ENCODE assay signal across 21 cellular contexts in the genomic region with DNA sequence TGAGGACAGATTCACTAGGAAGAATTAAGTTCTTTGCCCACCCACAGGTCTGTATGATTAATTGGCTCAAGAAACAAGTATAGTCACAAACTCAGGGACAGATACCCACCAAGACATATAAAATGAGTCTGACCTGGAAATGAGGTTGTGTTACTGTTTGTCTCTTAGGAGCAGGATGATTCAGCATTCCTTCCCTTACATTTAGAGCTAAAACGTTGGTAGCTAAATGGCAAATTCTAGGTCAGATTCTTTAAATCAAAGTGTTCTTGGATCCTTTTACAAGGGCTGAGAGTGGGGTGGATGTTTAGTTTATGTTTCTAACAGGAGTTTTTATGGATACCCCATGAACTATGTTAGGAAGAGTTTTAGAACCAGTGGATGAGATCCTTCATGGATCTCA. TPM values are rescaled to one million over a fixed set of nuclear protein-coding genes. Genes with fewer than 3 reads are reported as not detected.
A peak's percentile ranks its signal among the peaks of the same experiment; 100 is the strongest.
DNase-seq lines count a peak whose midpoint lies in the region; ATAC-seq, FAIRE-seq and TF ChIP-seq lines count a peak whose summit lies in the region.
"Had no signal": no experiment of that assay in that cellular context is flagged by ENCODE, and none has a peak within 500 bp of the region (broad histone marks: within the 10 kb centered on the region; RNA-seq: fewer than 3 reads in every experiment).

No MANE protein-coding gene starts in this region.

- H3K4me3 ChIP-seq in AG10803 (ENCODE audit: low read length) (no peak overlapping the region), K562 (no peak overlapping the region), mesendoderm (ENCODE audit: low read length) (no peak overlapping the region)
- H3K4me3 ChIP-seq: esophagus squamous epithelium, hepatocyte, neural progenitor cell had no signal

- TF ChIP-seq POLR2A in K562 (conservative IDR thresholded peaks at IDR 0.05): no peak

- no peak overlapping the region for H2BK120ac ChIP-seq in mesendoderm (ENCODE audit: low read depth, low read length)

- CTCF ChIA-PET in K562 (lab: Yijun Ruan, JAX; ENCODE audit: low intra/inter-chr PET ratio): interaction anchor here (0.7 kb wide), 1 partner anchor 346 kb away, joined by 4 read pairs; no protein-coding TSS in a partner anchor

- DNase-seq in AG10803 (ENCODE audit: low read depth) (peak; percentile 11), HT-29 (ENCODE audit: low spot score) (peak; percentile 16), K562 (ENCODE audit: extremely low read depth in 1 of 4, low spot score in 3 of 4) (no peak), mesendoderm (peak; percentile 8), superior temporal gyrus (ENCODE audit: extremely low spot score) (no peak)
- DNase-seq: activated CD4-positive, alpha-beta memory T cell treated with anti-CD3 and anti-CD28 coated beads, Interleukin-2, amount 10 ng/mL, durations not matched to agents 7 days and 5 days; activated T-cell treated with anti-CD3 and anti-CD28 coated beads, Interleukin-2, amount 50 U/mL, for 4 hours; effector CD8-positive, alpha-beta T cell; esophagus squamous epithelium; kidney; NCI-H146 had no signal

- H3K27me3 ChIP-seq in K562 (ENCODE audit: control insufficient read depth in 2 of 2, insufficient read depth in 2 of 2, low read length in 2 of 2) (peaks cover 33% of the 10 kb centered on the region in 2 experiments), mesendoderm (ENCODE audit: insufficient read depth, low read length, poor library complexity) (peaks cover 8% of the 10 kb centered on the region)

- no peak overlapping the region for H3K23ac ChIP-seq in mesendoderm (ENCODE audit: low read length)

- H2BK15ac ChIP-seq in mesendoderm (replicated peaks; ENCODE audit: low read depth): no peak overlapping the region

- H3K56ac ChIP-seq in mesendoderm (ENCODE audit: low read length): no peak overlapping the region

- no peak overlapping the region for H3K4me2 ChIP-seq in K562 (ENCODE audit: insufficient read depth, low read length)
- H3K4me2 ChIP-seq in mesendoderm (ENCODE audit: low read length): no peak overlapping the region
- H3K4me2 ChIP-seq: hepatocyte, neural progenitor cell had no signal

- H4K5ac ChIP-seq in mesendoderm (ENCODE audit: low read length): no peak overlapping the region

- no peaks in the 10 kb centered on the region for H4K20me1 ChIP-seq in K562 (replicated peaks; ENCODE audit: control insufficient read depth, insufficient read depth, low read length)

- WGBS in K562 (ENCODE audit: insufficient coverage, low coverage, missing lambda C conversion rate): 0% methylated on average over 1 of the region's 1 CpG
- no CpG with 5 or more reads among the region's 1 CpG for WGBS in mesendoderm (ENCODE audit: extremely low coverage, insufficient coverage, low lambda C conversion rate)

- H4K8ac ChIP-seq in mesendoderm (ENCODE audit: low read depth, low read length): no peak overlapping the region

- H3K27ac ChIP-seq in K562 (ENCODE audit: extremely low read depth, low read depth, low read length) (no peak overlapping the region), mesendoderm (ENCODE audit: low read depth, low read length) (no peak overlapping the region)
- H3K27ac ChIP-seq: esophagus squamous epithelium, hepatocyte, neural progenitor cell, VCaP had no signal

- H3K79me2 ChIP-seq in K562 (ENCODE audit: control insufficient read depth, insufficient read depth, low read length) (no peaks in the 10 kb centered on the region), mesendoderm (ENCODE audit: control insufficient read depth, insufficient read depth, low read length) (no peaks in the 10 kb centered on the region)
- H3K79me2 ChIP-seq: hepatocyte had no signal

- POLR2A ChIA-PET in K562 (lab: Yijun Ruan, JAX): interaction anchor here (1.2 kb wide), 1 partner anchor 11 kb away, joined by 3 read pairs; no protein-coding TSS in a partner anchor

- no peak overlapping the region for H2BK5ac ChIP-seq in mesendoderm (ENCODE audit: low read length)

- no peaks in the 10 kb centered on the region for H3K79me1 ChIP-seq in mesendoderm (ENCODE audit: low read length)

- no peak overlapping the region for H2AFZ ChIP-seq in K562 (ENCODE audit: low read depth, low read length)
- H2AFZ ChIP-seq: hepatocyte, neural progenitor cell had no signal

- H3K4me1 ChIP-seq in K562 (replicated peaks in 1 of 2; ENCODE audit: control insufficient read depth in 2 of 2, insufficient read depth in 2 of 2, low read length in 2 of 2) (peaks cover 0 to 9% of the 10 kb centered on the region in 2 experiments; a peak in 2 of 5 replicates), mesendoderm (ENCODE audit: control insufficient read depth, low read depth, low read length) (no peaks in the 10 kb centered on the region)

- ATAC-seq in K562: no peak
- no peak for ATAC-seq in HG02885 (IDR thresholded peaks at IDR 0.05; ENCODE audit: poor library complexity, unreplicated experiment)
- ATAC-seq in GM21576 (IDR thresholded peaks at IDR 0.05; ENCODE audit: unreplicated experiment): no peak
- no peak for ATAC-seq in HG02840 (IDR thresholded peaks at IDR 0.05; ENCODE audit: low FRiP score, unreplicated experiment)
- ATAC-seq: activated T-cell treated with anti-CD3 and anti-CD28 coated beads, Interleukin-2, amount 50 U/mL, for 4 hours; Right ventricle myocardium inferior had no signal

- H3K36me3 ChIP-seq in K562 (ENCODE audit: control insufficient read depth, insufficient read depth, low read length): no peaks in the 10 kb centered on the region
- no peaks in the 10 kb centered on the region for H3K36me3 ChIP-seq in mesendoderm (ENCODE audit: control insufficient read depth, insufficient read depth, low read length)
- H3K36me3 ChIP-seq: esophagus squamous epithelium, neural progenitor cell had no signal

- no peaks in the 10 kb centered on the region for H3K9me1 ChIP-seq in K562 (ENCODE audit: control insufficient read depth, insufficient read depth, low read length)

- H3K18ac ChIP-seq in mesendoderm (ENCODE audit: low read length): no peak overlapping the region

- TF ChIP-seq CTCF in AG10803 (conservative IDR thresholded peaks at IDR 0.05; ENCODE audit: low read length): no peak
- no peak for TF ChIP-seq CTCF in K562 (IDR thresholded peaks at IDR 0.05 in 2 of 3, conservative IDR thresholded peaks at IDR 0.05 in 1 of 3; ENCODE audit: insufficient read depth in 2 of 3, low read depth in 1 of 3, low read length in 3 of 3)

- TF ChIP-seq EP300 in K562 (IDR thresholded peaks at IDR 0.05; ENCODE audit: low read length): no peak

- no peak overlapping the region for H3K4ac ChIP-seq in mesendoderm (ENCODE audit: low read depth, low read length)

- peak; percentile 63 for FAIRE-seq in K562 (lab: Jason Lieb, UNC)
- FAIRE-seq: GM12891, H1, kidney, urothelium cell line had no signal

- TF ChIP-seq RAD21 in K562 (CRISPR knock-in tag; conservative IDR thresholded peaks at IDR 0.05 in 1 of 2, IDR thresholded peaks at IDR 0.05 in 1 of 2): no peak

- no peak overlapping the region for H2AK5ac ChIP-seq in mesendoderm (ENCODE audit: low read length)

- BruUV-seq in K562 (replicated peaks; lab: Mats Ljungman, UMichigan): no TSS peak

- H3K9me3 ChIP-seq in K562 (replicated peaks; ENCODE audit: control insufficient read depth, insufficient read depth, low read depth, low read length): no peaks in the 10 kb centered on the region
- H3K9me3 ChIP-seq: esophagus squamous epithelium had no signal

- H3K9ac ChIP-seq in K562 (ENCODE audit: insufficient read depth in 1 of 2, low read depth in 2 of 2, low read length in 2 of 2) (no peak overlapping the region), mesendoderm (ENCODE audit: low read length) (no peak overlapping the region)
- H3K9ac ChIP-seq: neural progenitor cell had no signal

- in situ Hi-C loops in K562 (cut with MboI): no loop called here

- intact Hi-C loops in K562 (cut with micrococcal nuclease): no loop called here

RNA-seq across cellular contexts. Expression of a gene that starts 4.7 kb away (rescaled TPM):
- total RNA-seq in HT-29 (2014; rRNA removed; shearing (Covaris generic)): 1.3 and 1.6 TPM in 2 replicates
- total RNA-seq in K562 (2011; cell fraction: chromatin; rRNA removed; ENCODE audit: low replicate concordance): not detected in 2 replicates
- total RNA-seq in K562 (2011; cell fraction: nucleolus; rRNA removed): not detected in 2 replicates
- not detected in 2 replicates for total RNA-seq in K562 (2011; cell fraction: nucleoplasm; rRNA removed)
- total RNA-seq in K562 (2014; rRNA removed) (under 0.01 TPM in 1 of 2 replicates, not detected in the other), K562 (2014; rRNA removed; fragmentation: Illumina TruSeq; extraction: Trizol) (not detected in 2 replicates), K562 (2015; rRNA removed; fragmentation: Illumina TruSeq; extraction: Trizol) (not detected in 2 replicates), K562 (2021) (0.02 TPM in 2 replicates)
- polyA plus RNA-seq in K562 (2011; rRNA removed) (0.08 TPM in 1 of 2 replicates, not detected in the other), K562 (2014; fragmentation: Illumina TruSeq; extraction: Trizol) (not detected in 2 replicates), K562 (2014; fragmentation: Nextera tagmentation; extraction: Ambion mirVana) (not detected), K562 (2014; rRNA removed) (not detected in 2 replicates)
- under 0.01 TPM in 1 of 2 replicates, not detected in the other for polyA plus RNA-seq in K562 (2011; cell fraction: cytosol; rRNA removed)
- not detected in 2 replicates for polyA plus RNA-seq in K562 (2011; cell fraction: nucleus; rRNA removed)
- polyA plus RNA-seq in K562 (2012): 0.01 TPM in 2 replicates
- polyA minus RNA-seq in K562 (2011; rRNA and poly(A)+ RNA removed): not detected in 2 replicates
- not detected in 2 replicates for polyA minus RNA-seq in K562 (2011; cell fraction: cytosol; rRNA and poly(A)+ RNA removed)
- polyA minus RNA-seq in K562 (2011; cell fraction: nucleus; rRNA and poly(A)+ RNA removed): not detected in 2 replicates
- 0.56 TPM for polyA plus RNA-seq in mesendoderm (2013, experiment 1 of 2)
- 0.66 TPM for polyA plus RNA-seq in mesendoderm (2013, experiment 2 of 2)

RNA-seq across cellular contexts. Expression of a gene that starts 50.2 kb away (rescaled TPM):
- total RNA-seq in HT-29 (2014; rRNA removed; shearing (Covaris generic)): 16.7 and 16.8 TPM in 2 replicates
- total RNA-seq in K562 (2011; cell fraction: chromatin; rRNA removed; ENCODE audit: low replicate concordance): 92.7 and 185 TPM in 2 replicates
- total RNA-seq in K562 (2011; cell fraction: nucleolus; rRNA removed): 21.8 and 39.1 TPM in 2 replicates
- total RNA-seq in K562 (2011; cell fraction: nucleoplasm; rRNA removed): 57.1 and 84.1 TPM in 2 replicates
- total RNA-seq in K562 (2014; rRNA removed): 17.9 and 19.3 TPM in 2 replicates
- 23.4 and 27.8 TPM in 2 replicates for total RNA-seq in K562 (2014; rRNA removed; fragmentation: Illumina TruSeq; extraction: Trizol)
- 22.0 and 23.5 TPM in 2 replicates for total RNA-seq in K562 (2015; rRNA removed; fragmentation: Illumina TruSeq; extraction: Trizol)
- total RNA-seq in K562 (2021): 35.3 and 35.4 TPM in 2 replicates
- polyA plus RNA-seq in K562 (2011; rRNA removed): 30.5 and 60.5 TPM in 2 replicates
- 29.6 and 38.3 TPM in 2 replicates for polyA plus RNA-seq in K562 (2011; cell fraction: cytosol; rRNA removed)
- polyA plus RNA-seq in K562 (2011; cell fraction: nucleus; rRNA removed): 57.9 and 59.2 TPM in 2 replicates
- 14.5 and 16.8 TPM in 2 replicates for polyA plus RNA-seq in K562 (2012)
- polyA plus RNA-seq in K562 (2014; fragmentation: Illumina TruSeq; extraction: Trizol): 27.7 and 34.6 TPM in 2 replicates
- 10 to 100 TPM in 1 of 2 experiments, 1 to 10 TPM in 1; 8.7 to 13.1 TPM for polyA plus RNA-seq in K562 (2014; fragmentation: Nextera tagmentation; extraction: Ambion mirVana)
- 19.0 and 20.1 TPM in 2 replicates for polyA plus RNA-seq in K562 (2014; rRNA removed)
- 70.3 and 80.2 TPM in 2 replicates for polyA minus RNA-seq in K562 (2011; rRNA and poly(A)+ RNA removed)
- polyA minus RNA-seq in K562 (2011; cell fraction: cytosol; rRNA and poly(A)+ RNA removed): 24.8 and 25.2 TPM in 2 replicates
- polyA minus RNA-seq in K562 (2011; cell fraction: nucleus; rRNA and poly(A)+ RNA removed): 28.0 and 65.0 TPM in 2 replicates
- polyA plus RNA-seq in mesendoderm (2013, experiment 1 of 2): 32.4 TPM
- 33.7 TPM for polyA plus RNA-seq in mesendoderm (2013, experiment 2 of 2)

Comparison
In these comparisons a context has a peak if more than half of its experiments do, and no peak if none do; other contexts are left out.
1. DNase-seq: peak in AG10803 (single experiment), HT-29 (single experiment) and mesendoderm (single experiment); none in K562 (0 of 4) and superior temporal gyrus (single experiment).